ENCODE assay signal across 14 cellular contexts in the genomic region with DNA sequence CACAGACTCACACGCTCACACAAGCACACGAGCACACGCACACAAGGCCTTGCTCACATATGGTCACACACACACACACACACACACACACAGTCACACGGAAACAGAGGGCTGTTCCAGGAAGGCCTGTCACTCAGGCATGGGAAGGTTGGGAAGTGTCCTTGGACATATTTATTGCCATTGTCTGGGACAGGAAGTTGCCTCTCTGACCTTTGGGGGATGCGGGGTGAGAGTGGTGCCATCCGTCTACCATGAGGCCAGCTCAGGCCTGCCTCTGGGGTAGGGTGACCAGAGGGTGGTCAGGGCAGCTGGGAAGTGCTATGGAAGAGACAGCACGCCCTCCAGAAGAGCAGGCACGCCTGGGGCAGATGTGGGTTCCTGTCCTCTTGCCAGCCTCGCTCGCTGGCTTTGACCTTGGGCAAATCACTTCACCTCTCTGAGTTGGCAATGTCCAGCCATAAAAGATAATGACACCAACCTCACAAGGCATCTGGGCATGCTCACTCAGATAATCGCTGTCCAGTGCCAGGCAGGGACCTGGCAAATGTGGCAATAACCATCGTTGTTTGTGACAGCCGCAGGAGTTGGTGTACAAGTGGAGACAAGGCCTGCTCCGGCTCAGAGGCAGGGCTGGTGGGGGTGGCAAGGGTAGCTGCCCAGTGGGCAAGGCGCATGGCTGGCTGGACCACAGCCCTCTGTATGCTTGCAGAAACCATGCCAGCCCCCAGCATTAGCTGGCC. TPM values are rescaled to one million over a fixed set of nuclear protein-coding genes. Genes with fewer than 3 reads are reported as not detected.
DNase-seq lines count a peak whose midpoint lies in the region; ATAC-seq and TF ChIP-seq lines count a peak whose summit lies in the region.
"Had no signal": no experiment of that assay in that cellular context is flagged by ENCODE, and none has a peak within 500 bp of the region (broad histone marks: within the 10 kb centered on the region; RNA-seq: fewer than 3 reads in every experiment).

No MANE protein-coding gene starts in this region.

- no peak overlapping the region for H3K4me3 ChIP-seq in gastroesophageal sphincter
- H3K4me3 ChIP-seq in upper lobe of right lung, result no peak overlapping the region
- H3K4me3 ChIP-seq: A549, dorsolateral prefrontal cortex had no signal

- peaks cover under 1% of the 10 kb centered on the region for H3K27me3 Mint-ChIP-seq in nephron (ENCODE audit: low read depth)
- H3K27me3 Mint-ChIP-seq: activated CD4-positive, alpha-beta T cell treated with anti-CD3 and anti-CD28 coated beads, Interleukin-2, amount 10 ng/mL, durations not matched to agents 7 days and 5 days had no signal

- H3K4me1 Mint-ChIP-seq in nephron, result peaks cover 51% of the 10 kb centered on the region
- H3K4me1 Mint-ChIP-seq: activated CD4-positive, alpha-beta T cell treated with anti-CD3 and anti-CD28 coated beads, Interleukin-2, amount 10 ng/mL, durations not matched to agents 7 days and 5 days had no signal

- H3K27ac ChIP-seq in gastroesophageal sphincter (peak overlapping the region in 1 of 4 donors; percentile 1), upper lobe of right lung (peak overlapping the region; percentile 3)
- H3K27ac ChIP-seq: A549 had no signal

- H3K36me3 ChIP-seq in gastroesophageal sphincter (peaks cover 0 to 8% of the 10 kb centered on the region in 2 donors), upper lobe of right lung (no peaks in the 10 kb centered on the region)

- peak overlapping the region; percentile 19 to 56 (median 51) for H3K27ac Mint-ChIP-seq in nephron
- H3K27ac Mint-ChIP-seq: activated CD4-positive, alpha-beta T cell treated with anti-CD3 and anti-CD28 coated beads, Interleukin-2, amount 10 ng/mL, durations not matched to agents 7 days and 5 days had no signal

- TF ChIP-seq CTCF in gastroesophageal sphincter (IDR thresholded peaks at IDR 0.05) (no peak), nephron (IDR thresholded peaks at IDR 0.05; ENCODE audit: unreplicated experiment in 3 of 3) (no peak), upper lobe of right lung (IDR thresholded peaks at IDR 0.05) (no peak)

- H3K4me1 ChIP-seq in gastroesophageal sphincter (peaks cover 0 to 26% (median 0%) of the 10 kb centered on the region in 3 donors), upper lobe of right lung (peaks cover 40% of the 10 kb centered on the region)

- no peak for TF ChIP-seq EP300 in gastroesophageal sphincter (IDR thresholded peaks at IDR 0.05)

- ATAC-seq in gastroesophageal sphincter, result peak; percentile 27
- ATAC-seq in upper lobe of right lung, result peak; percentile 5
- no peak for ATAC-seq in GM18868 (IDR thresholded peaks at IDR 0.05; ENCODE audit: unreplicated experiment)

- no peak overlapping the region for H3K4me3 Mint-ChIP-seq in nephron
- H3K4me3 Mint-ChIP-seq: activated CD4-positive, alpha-beta T cell treated with anti-CD3 and anti-CD28 coated beads, Interleukin-2, amount 10 ng/mL, durations not matched to agents 7 days and 5 days had no signal

- H3K27me3 ChIP-seq in gastroesophageal sphincter, result peaks cover 14% of the 10 kb centered on the region
- H3K27me3 ChIP-seq in upper lobe of right lung, result no peaks in the 10 kb centered on the region
- H3K27me3 ChIP-seq: dorsolateral prefrontal cortex had no signal

- H3K36me3 Mint-ChIP-seq in nephron (ENCODE audit: low read depth), result peaks cover 3% of the 10 kb centered on the region

- H3K9me3 ChIP-seq in gastroesophageal sphincter (no peaks in the 10 kb centered on the region), upper lobe of right lung (no peaks in the 10 kb centered on the region)
- H3K9me3 ChIP-seq: A549 had no signal

- no peaks in the 10 kb centered on the region for H3K9me3 Mint-ChIP-seq in nephron
- H3K9me3 Mint-ChIP-seq: activated CD4-positive, alpha-beta T cell treated with anti-CD3 and anti-CD28 coated beads, Interleukin-2, amount 10 ng/mL, durations not matched to agents 7 days and 5 days had no signal

- intact Hi-C loops in upper lobe of right lung (cut with DNase I), result no loop called here

- WGBS in gastroesophageal sphincter (ENCODE audit: low coverage in 1 of 2), 2 donors, result 20% methylated on average over 2 of the region's 15 CpGs; no CpG with 5 or more reads in 1 of the 2 donors

- no peak for TF ChIP-seq POLR2A in gastroesophageal sphincter (IDR thresholded peaks at IDR 0.05)

- DNase-seq in NCI-H2227 (lab: John Stamatoyannopoulos, UW; ENCODE audit: unreplicated experiment) (peak; percentile 36), NCI-H2227 treated with DMSO at 0.1 percent for 48 hours (lab: John Stamatoyannopoulos, UW) (no peak), upper lobe of right lung (peak; percentile 66), NOMO-1 (lab: John Stamatoyannopoulos, UW; ENCODE audit: unreplicated experiment in 2 of 2) (no peak)
- DNase-seq in activated CD8-positive, alpha-beta memory T cell treated with anti-CD3 and anti-CD28 coated beads, Interleukin-2, amount 50 U/mL, for 4 hours, result no peak

RNA-seq across cellular contexts. Expression of gene GUCA2A, which starts 8.0 kb away (rescaled TPM):
- not detected for total RNA-seq in gastroesophageal sphincter
- not detected for total RNA-seq in upper lobe of right lung
- total RNA-seq: activated CD4-positive, alpha-beta T cell treated with anti-CD3 and anti-CD28 coated beads, Interleukin-2, amount 10 ng/mL, durations not matched to agents 7 days and 5 days; Daoy; dorsolateral prefrontal cortex; LHCN-M2; NCI-H460 had no signal

RNA-seq across cellular contexts. Expression of gene GUCA2B, which starts 19.4 kb away (rescaled TPM):
- total RNA-seq in gastroesophageal sphincter (not detected), upper lobe of right lung (not detected)
- total RNA-seq: activated CD4-positive, alpha-beta T cell treated with anti-CD3 and anti-CD28 coated beads, Interleukin-2, amount 10 ng/mL, durations not matched to agents 7 days and 5 days; Daoy; dorsolateral prefrontal cortex; LHCN-M2; NCI-H460 had no signal

Comparison
In these comparisons a context has a peak if more than half of its experiments do, and no peak if none do; other contexts are left out.
1. DNase-seq: peak in NCI-H2227 (single experiment) and upper lobe of right lung (single experiment); none in NCI-H2227 treated with DMSO at 0.1 percent for 48 hours (single experiment), NOMO-1 (0 of 2) and activated CD8-positive, alpha-beta memory T cell treated with anti-CD3 and anti-CD28 coated beads, Interleukin-2, amount 50 U/mL, for 4 hours (single experiment).